ENCODE assay signal across 8 cellular contexts in genomic region chr16:69741951-69742904, GRCh38. TPM values are rescaled to one million over a fixed set of nuclear protein-coding genes. Genes with fewer than 3 reads are reported as not detected.
DNase-seq lines count a peak whose midpoint lies in the region; ATAC-seq and TF ChIP-seq lines count a peak whose summit lies in the region.

No MANE protein-coding gene starts in this region.

- no peak overlapping the region for H3K4me3 ChIP-seq in BE2C (ENCODE audit: low read depth, low read length)
- H3K4me3 ChIP-seq in fibroblast of villous mesenchyme (ENCODE audit: low read depth, low read length), result no peak overlapping the region

- no peak overlapping the region for H3K4me3 Mint-ChIP-seq in nephron
- H3K4me3 Mint-ChIP-seq in activated T-cell treated with anti-CD3 and anti-CD28 coated beads, Interleukin-2, amount 50 U/mL, for 4 hours, result no peak overlapping the region

- H3K9me3 Mint-ChIP-seq in nephron, result no peaks in the 10 kb centered on the region
- no peaks in the 10 kb centered on the region for H3K9me3 Mint-ChIP-seq in activated T-cell treated with anti-CD3 and anti-CD28 coated beads, Interleukin-2, amount 50 U/mL, for 4 hours

- no peaks in the 10 kb centered on the region for H3K27me3 Mint-ChIP-seq in nephron (ENCODE audit: low read depth)
- no peaks in the 10 kb centered on the region for H3K27me3 Mint-ChIP-seq in activated T-cell treated with anti-CD3 and anti-CD28 coated beads, Interleukin-2, amount 50 U/mL, for 4 hours (ENCODE audit: low read depth)

- peak overlapping the region; percentile 64 to 87 (median 86) for H3K27ac Mint-ChIP-seq in nephron

- H3K36me3 ChIP-seq in BE2C, result peaks cover 72% of the 10 kb centered on the region

- ATAC-seq in SK-N-SH treated with all-trans-retinoic acid at 6 μM for 48 hours (peak; percentile 30), HG03442 (IDR thresholded peaks at IDR 0.05; ENCODE audit: unreplicated experiment) (no peak), HG02623 (IDR thresholded peaks at IDR 0.05; ENCODE audit: unreplicated experiment) (no peak)
- no peak for ATAC-seq in activated T-cell treated with anti-CD3 and anti-CD28 coated beads, Interleukin-2, amount 50 U/mL, for 4 hours

- H3K36me3 Mint-ChIP-seq in nephron (ENCODE audit: low read depth), result peaks cover 60% of the 10 kb centered on the region
- peaks cover 25% of the 10 kb centered on the region for H3K36me3 Mint-ChIP-seq in activated T-cell treated with anti-CD3 and anti-CD28 coated beads, Interleukin-2, amount 50 U/mL, for 4 hours (ENCODE audit: insufficient read depth)

- H3K27me3 ChIP-seq in BE2C, result no peaks in the 10 kb centered on the region

- DNase-seq in BE2C, result peak; percentile 74
- DNase-seq in fibroblast of villous mesenchyme (ENCODE audit: low read depth), result peak; percentile 65
- no peak for DNase-seq in 8988T
- no peak for DNase-seq in activated T-cell treated with anti-CD3 and anti-CD28 coated beads, Interleukin-2, amount 50 U/mL, for 4 hours

- H3K4me1 ChIP-seq in BE2C, result peaks cover 3% of the 10 kb centered on the region

- TF ChIP-seq CTCF in BE2C (IDR thresholded peaks at IDR 0.05; ENCODE audit: low read depth, low read length) (no peak), fibroblast of villous mesenchyme (IDR thresholded peaks at IDR 0.05; ENCODE audit: insufficient read depth, low read depth, low read length) (no peak), nephron (IDR thresholded peaks at IDR 0.05; ENCODE audit: unreplicated experiment in 3 of 3) (no peak)

- no peaks in the 10 kb centered on the region for H3K4me1 Mint-ChIP-seq in nephron
- peaks cover 2% of the 10 kb centered on the region for H3K4me1 Mint-ChIP-seq in activated T-cell treated with anti-CD3 and anti-CD28 coated beads, Interleukin-2, amount 50 U/mL, for 4 hours (ENCODE audit: low read depth)

- no peaks in the 10 kb centered on the region for H3K9me3 ChIP-seq in BE2C

TF ChIP-seq in SK-N-SH treated with all-trans-retinoic acid at 6 μM for 48 hours, 23 proteins besides CTCF, POLR2A, EP300 and RAD21:
- no peak for TF ChIP-seq POU6F1 (CRISPR knock-in tag; IDR thresholded peaks at IDR 0.05; ENCODE audit: borderline replicate concordance, low read depth)
- TF ChIP-seq ISL1 (CRISPR knock-in tag; IDR thresholded peaks at IDR 0.05), result no peak
- no peak for TF ChIP-seq ESRRG (CRISPR knock-in tag; IDR thresholded peaks at IDR 0.05)
- no peak for TF ChIP-seq SNAI2 (CRISPR knock-in tag; IDR thresholded peaks at IDR 0.05)
- TF ChIP-seq ZFP30 (CRISPR knock-in tag; IDR thresholded peaks at IDR 0.05), result no peak
- no peak for TF ChIP-seq ARNTL (CRISPR knock-in tag; IDR thresholded peaks at IDR 0.05; ENCODE audit: borderline replicate concordance, low read depth)
- TF ChIP-seq, protein P1, sequence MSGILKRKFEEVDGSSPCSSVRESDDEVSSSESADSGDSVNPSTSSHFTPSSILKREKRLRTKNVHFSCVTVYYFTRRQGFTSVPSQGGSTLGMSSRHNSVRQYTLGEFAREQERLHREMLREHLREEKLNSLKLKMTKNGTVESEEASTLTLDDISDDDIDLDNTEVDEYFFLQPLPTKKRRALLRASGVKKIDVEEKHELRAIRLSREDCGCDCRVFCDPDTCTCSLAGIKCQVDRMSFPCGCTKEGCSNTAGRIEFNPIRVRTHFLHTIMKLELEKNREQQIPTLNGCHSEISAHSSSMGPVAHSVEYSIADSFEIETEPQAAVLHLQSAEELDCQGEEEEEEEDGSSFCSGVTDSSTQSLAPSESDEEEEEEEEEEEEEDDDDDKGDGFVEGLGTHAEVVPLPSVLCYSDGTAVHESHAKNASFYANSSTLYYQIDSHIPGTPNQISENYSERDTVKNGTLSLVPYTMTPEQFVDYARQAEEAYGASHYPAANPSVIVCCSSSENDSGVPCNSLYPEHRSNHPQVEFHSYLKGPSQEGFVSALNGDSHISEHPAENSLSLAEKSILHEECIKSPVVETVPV (CRISPR knock-in tag; IDR thresholded peaks at IDR 0.05), result no peak
- TF ChIP-seq RARB (CRISPR knock-in tag; IDR thresholded peaks at IDR 0.05), result no peak
- TF ChIP-seq GLIS3 (CRISPR knock-in tag; IDR thresholded peaks at IDR 0.05), result no peak
TF ChIP-seq in SK-N-SH treated with all-trans-retinoic acid at 6 μM for 48 hours: peak in this region for 0.

RNA-seq across cellular contexts. Expression of gene NOB1, which starts 12.5 kb away (rescaled TPM):
- 205 TPM for polyA plus RNA-seq in BE2C (2012; ENCODE audit: insufficient read depth, insufficient read length, low read depth)
- 22.0 and 23.8 TPM in 2 replicates for total RNA-seq in fibroblast of villous mesenchyme
- total RNA-seq in activated T-cell treated with anti-CD3 and anti-CD28 coated beads, Interleukin-2, amount 50 U/mL, for 4 hours, result 100 to 1,000 TPM; 181 to 194 (median 181) TPM

RNA-seq across cellular contexts. Expression of gene NQO1, which starts 15.9 kb away (rescaled TPM):
- polyA plus RNA-seq in BE2C (2012; ENCODE audit: insufficient read depth, insufficient read length, low read depth), result 25.0 TPM
- total RNA-seq in fibroblast of villous mesenchyme, result 384 and 934 TPM in 2 replicates
- 1 to 10 TPM; 5.5 to 8.5 (median 6.0) TPM for total RNA-seq in activated T-cell treated with anti-CD3 and anti-CD28 coated beads, Interleukin-2, amount 50 U/mL, for 4 hours

RNA-seq across cellular contexts. Expression of gene WWP2, which starts 19.9 kb away (rescaled TPM):
- polyA plus RNA-seq in BE2C (2012; ENCODE audit: insufficient read depth, insufficient read length, low read depth), result 20.8 TPM
- 28.5 and 32.5 TPM in 2 replicates for total RNA-seq in fibroblast of villous mesenchyme
- 10 to 100 TPM; 34.7 to 44.2 (median 36.5) TPM for total RNA-seq in activated T-cell treated with anti-CD3 and anti-CD28 coated beads, Interleukin-2, amount 50 U/mL, for 4 hours

Comparison
In these comparisons a context has a peak if more than half of its experiments do, and no peak if none do; other contexts are left out.
1. DNase-seq: peak in BE2C (single experiment) and fibroblast of villous mesenchyme (single experiment); none in 8988T (single experiment) and activated T-cell treated with anti-CD3 and anti-CD28 coated beads, Interleukin-2, amount 50 U/mL, for 4 hours (single experiment).
2. RNA of gene NQO1, which starts 15.9 kb away (total RNA-seq): 384 to 934 TPM in fibroblast of villous mesenchyme; 5.5 to 8.5 TPM in activated T-cell treated with anti-CD3 and anti-CD28 coated beads, Interleukin-2, amount 50 U/mL, for 4 hours; every median in the first group is over 10 times any median in the second.